8 cellular contexts compared by ENCODE assay signal in genomic region chr17:80764627-80765147, GRCh38.
DNase-seq lines count a peak whose midpoint lies in the region; ATAC-seq and TF ChIP-seq lines count a peak whose summit lies in the region.
"Not testable (repeated sequence)": the region's sequence is repeated elsewhere in the genome, so short reads cannot be mapped to it uniquely, and the experiment has no call there.

No MANE protein-coding gene starts in this region.

- H2AFZ ChIP-seq in DND-41 (ENCODE audit: low read depth, low read length), result 0 out of 2 replicates have a peak overlapping the region, but pooled peaks have one; percentile 43

- H3K4me3 ChIP-seq in DND-41 (ENCODE audit: low read depth in 1 of 2, low read length in 2 of 2), result peak overlapping the region in 1 of 2 experiments; percentile 51; a peak in 2 of 4 replicates
- H3K4me3 ChIP-seq in thymus (ENCODE audit: low read length), result peak overlapping the region; percentile 22

- not testable (repeated sequence) for TF ChIP-seq CTCF in DND-41 (IDR thresholded peaks at IDR 0.05; ENCODE audit: borderline replicate concordance, extremely low read depth, low read length, poor library complexity, severe bottlenecking); RWPE1 (conservative IDR thresholded peaks at IDR 0.05; ENCODE audit: low read depth); activated B cell treated with CpG ODN at 0.5 μM for 24 hours (IDR thresholded peaks at IDR 0.05)

- H3K4me1 ChIP-seq in DND-41 (ENCODE audit: insufficient read depth, low read length) (peaks cover 76% of the 10 kb centered on the region), thymus (ENCODE audit: control insufficient read depth, insufficient read depth, low read length) (peaks cover 43% of the 10 kb centered on the region)

- intact Hi-C loops in activated B cell treated with CpG ODN at 0.5 μM for 24 hours (cut with micrococcal nuclease), result loop anchor here (1.0 kb wide), 1 partner anchor 9 kb away; no protein-coding TSS in a partner anchor

- H3K27ac Mint-ChIP-seq in activated B cell treated with CpG ODN at 0.5 μM for 24 hours, result peak overlapping the region; percentile 67
- peak overlapping the region; percentile 86 for H3K27ac Mint-ChIP-seq in activated T-cell treated with anti-CD3 and anti-CD28 coated beads, Interleukin-2, amount 50 U/mL, for 72 hours
- peak overlapping the region; percentile 84 for H3K27ac Mint-ChIP-seq in activated naive CD8-positive, alpha-beta T cell treated with anti-CD3 and anti-CD28 coated beads, Interleukin-2, amount 50 U/mL, for 24 hours
- H3K27ac Mint-ChIP-seq in memory B cell, result not testable (repeated sequence)

- WGBS in thymus, result 19% methylated on average over 4 of the region's 5 CpGs

- peak overlapping the region; percentile 70 for H3K9ac ChIP-seq in DND-41 (ENCODE audit: low read depth, low read length)

- POLR2A ChIA-PET in RWPE1 (lab: Yijun Ruan, JAX; ENCODE audit: low non-redundant PET), result not testable (repeated sequence)
- POLR2A ChIA-PET in activated B cell treated with CpG ODN at 0.5 μM for 24 hours (lab: Charles Lee), result interaction anchor here (1.0 to 1.4 kb wide), 2 partner anchors 10 to 17 kb away, joined by 3 to 9 read pairs; no protein-coding TSS in a partner anchor

- not testable (repeated sequence) for H4K20me1 ChIP-seq in DND-41 (ENCODE audit: insufficient read depth, low read length)

- not testable (repeated sequence) for H3K36me3 Mint-ChIP-seq in activated B cell treated with CpG ODN at 0.5 μM for 24 hours (ENCODE audit: low read depth); activated T-cell treated with anti-CD3 and anti-CD28 coated beads, Interleukin-2, amount 50 U/mL, for 72 hours (ENCODE audit: insufficient read depth in 2 of 2); memory B cell
- peaks cover 21% of the 10 kb centered on the region for H3K36me3 Mint-ChIP-seq in activated naive CD8-positive, alpha-beta T cell treated with anti-CD3 and anti-CD28 coated beads, Interleukin-2, amount 50 U/mL, for 24 hours (ENCODE audit: low read depth)

- not testable (repeated sequence) for H3K36me3 ChIP-seq in DND-41 (ENCODE audit: insufficient read depth, low read length); thymus (ENCODE audit: control insufficient read depth, insufficient read depth)
- H3K36me3 ChIP-seq in KOPT-K1 (ENCODE audit: insufficient read depth, low read length), result peaks cover 25% of the 10 kb centered on the region

- peaks cover 49% of the 10 kb centered on the region for H3K79me2 ChIP-seq in DND-41 (ENCODE audit: insufficient read depth, low read length)

- H3K4me2 ChIP-seq in DND-41 (ENCODE audit: insufficient read depth, low read length), result peak overlapping the region; percentile 67

- H3K9me3 Mint-ChIP-seq in activated B cell treated with CpG ODN at 0.5 μM for 24 hours; activated T-cell treated with anti-CD3 and anti-CD28 coated beads, Interleukin-2, amount 50 U/mL, for 72 hours; activated naive CD8-positive, alpha-beta T cell treated with anti-CD3 and anti-CD28 coated beads, Interleukin-2, amount 50 U/mL, for 24 hours; memory B cell: not testable (repeated sequence)

- H3K9me3 ChIP-seq in DND-41 (ENCODE audit: insufficient read depth, low read length, severe bottlenecking); KOPT-K1 (ENCODE audit: insufficient read depth, low read length, poor library complexity, severe bottlenecking); thymus (ENCODE audit: control insufficient read depth): not testable (repeated sequence)

- H3K27ac ChIP-seq in DND-41 (ENCODE audit: low read length) (peak overlapping the region; percentile 98), KOPT-K1 (ENCODE audit: low read depth, low read length, poor library complexity, severe bottlenecking) (peak overlapping the region; percentile 99), RWPE1 (peak overlapping the region; percentile 11; the same call in 1 of the 2 replicates), thymus (ENCODE audit: low read depth) (peak overlapping the region; percentile 90)

- CTCF ChIA-PET in RWPE1 (lab: Yijun Ruan, JAX); activated B cell treated with CpG ODN at 0.5 μM for 24 hours (lab: Charles Lee): not testable (repeated sequence)

- not testable (repeated sequence) for DNase-seq in DND-41; RWPE1 (ENCODE audit: low spot score); activated B cell treated with CpG ODN at 0.5 μM for 24 hours; activated T-cell treated with anti-CD3 and anti-CD28 coated beads, Interleukin-2, amount 50 U/mL, for 72 hours; activated naive CD8-positive, alpha-beta T cell treated with anti-CD3 and anti-CD28 coated beads, Interleukin-2, amount 50 U/mL, for 24 hours; memory B cell (ENCODE audit: low spot score in 2 of 2)

- not testable (repeated sequence) for H3K27me3 Mint-ChIP-seq in activated B cell treated with CpG ODN at 0.5 μM for 24 hours; activated T-cell treated with anti-CD3 and anti-CD28 coated beads, Interleukin-2, amount 50 U/mL, for 72 hours (ENCODE audit: low read depth); activated naive CD8-positive, alpha-beta T cell treated with anti-CD3 and anti-CD28 coated beads, Interleukin-2, amount 50 U/mL, for 24 hours; memory B cell

- H3K27me3 ChIP-seq in DND-41 (ENCODE audit: insufficient read depth, low read length, poor library complexity); thymus (ENCODE audit: control insufficient read depth, insufficient read depth): not testable (repeated sequence)

- H3K4me1 Mint-ChIP-seq in activated B cell treated with CpG ODN at 0.5 μM for 24 hours, result peaks cover 54% of the 10 kb centered on the region
- H3K4me1 Mint-ChIP-seq in activated T-cell treated with anti-CD3 and anti-CD28 coated beads, Interleukin-2, amount 50 U/mL, for 72 hours (ENCODE audit: low read depth), result peaks cover 60% of the 10 kb centered on the region
- H3K4me1 Mint-ChIP-seq in activated naive CD8-positive, alpha-beta T cell treated with anti-CD3 and anti-CD28 coated beads, Interleukin-2, amount 50 U/mL, for 24 hours, result peaks cover 62% of the 10 kb centered on the region
- peaks cover 20% of the 10 kb centered on the region for H3K4me1 Mint-ChIP-seq in memory B cell

- H3K4me3 Mint-ChIP-seq in activated B cell treated with CpG ODN at 0.5 μM for 24 hours (peak overlapping the region; percentile 64), memory B cell (peak overlapping the region; percentile 3)
- peak overlapping the region; percentile 56 to 63 for H3K4me3 Mint-ChIP-seq in activated T-cell treated with anti-CD3 and anti-CD28 coated beads, Interleukin-2, amount 50 U/mL, for 72 hours
- H3K4me3 Mint-ChIP-seq in activated naive CD8-positive, alpha-beta T cell treated with anti-CD3 and anti-CD28 coated beads, Interleukin-2, amount 50 U/mL, for 24 hours, result not testable (repeated sequence)

- ATAC-seq in DND-41 (ENCODE audit: insufficient read depth, low read depth) (peak; percentile 39), activated B cell treated with CpG ODN at 0.5 μM for 24 hours (ENCODE audit: low read depth) (peak; percentile 45), memory B cell (ENCODE audit: low read depth) (peak; percentile 56)
- ATAC-seq in activated T-cell treated with anti-CD3 and anti-CD28 coated beads, Interleukin-2, amount 50 U/mL, for 72 hours (replicated peaks in 1 of 2); activated naive CD8-positive, alpha-beta T cell treated with anti-CD3 and anti-CD28 coated beads, Interleukin-2, amount 50 U/mL, for 24 hours: not testable (repeated sequence)

Comparison
In these comparisons a context has a peak if more than half of its experiments do, and no peak if none do; other contexts are left out.
1. H3K27ac ChIP-seq: peak in every context shown above with its lines; median percentile 99 in KOPT-K1; 98 in DND-41; 90 in thymus; 11 in RWPE1.